Comparison of ENCODE assay signal across 9 cellular contexts in the genomic region with DNA sequence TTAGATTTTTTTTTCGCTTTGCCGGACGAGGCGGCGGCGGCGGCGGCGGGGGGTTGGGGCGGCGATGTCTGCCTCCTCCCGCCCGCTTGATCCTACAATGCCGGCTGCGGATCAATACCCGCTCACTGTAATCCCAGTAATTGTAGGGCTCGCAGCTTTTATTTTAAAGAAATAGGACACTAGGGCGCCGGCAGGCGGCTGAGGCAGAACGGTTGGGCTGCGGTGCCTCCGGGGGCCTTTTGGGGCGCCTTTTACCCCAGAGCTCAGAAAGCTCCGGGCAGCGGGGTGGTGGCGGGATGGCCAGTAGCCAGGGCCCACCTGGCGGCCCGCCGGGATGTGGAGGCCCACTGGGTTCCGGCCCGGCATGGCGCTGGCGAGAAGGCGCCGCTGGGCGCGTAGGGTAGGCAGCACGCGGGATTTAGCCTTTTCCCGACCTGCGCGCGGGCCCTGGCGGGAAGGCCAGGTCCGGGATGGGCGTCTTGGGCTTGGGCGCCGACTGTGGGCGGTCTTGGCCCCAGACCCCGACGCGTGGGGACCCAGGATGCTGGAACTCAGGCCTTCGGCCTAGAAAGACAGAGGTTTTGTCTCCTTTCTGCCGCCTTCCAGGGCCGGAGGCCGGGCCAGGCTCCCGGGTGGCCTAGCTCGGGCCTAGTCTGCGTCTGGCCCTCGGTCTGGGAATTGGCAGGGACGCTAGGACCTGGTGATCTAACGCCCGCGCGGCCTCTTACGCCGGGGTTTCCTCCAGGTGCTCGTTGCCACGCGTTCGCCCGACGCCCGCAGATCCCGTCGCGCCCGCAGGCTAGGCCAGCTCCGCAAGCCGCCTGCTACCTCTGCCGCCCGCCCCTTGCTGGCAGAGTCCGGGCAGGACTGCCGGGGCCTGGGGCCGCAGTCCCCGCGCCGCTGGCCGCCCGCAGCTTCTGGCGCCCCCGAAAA. TPM values are rescaled to one million over a fixed set of nuclear protein-coding genes. Genes with fewer than 3 reads are reported as not detected.
DNase-seq lines count a peak whose midpoint lies in the region; ATAC-seq and TF ChIP-seq lines count a peak whose summit lies in the region.
"Had no signal": no experiment of that assay in that cellular context is flagged by ENCODE, and none has a peak within 500 bp of the region (broad histone marks: within the 10 kb centered on the region; RNA-seq: fewer than 3 reads in every experiment).

No MANE protein-coding gene starts in this region.

- no peak for TF ChIP-seq POLR2A in suprapubic skin (IDR thresholded peaks at IDR 0.05)

- H3K27me3 Mint-ChIP-seq in activated CD4-positive, alpha-beta memory T cell treated with anti-CD3 and anti-CD28 coated beads for 36 hours: peaks cover 72% of the 10 kb centered on the region
- peaks cover 84% of the 10 kb centered on the region for H3K27me3 Mint-ChIP-seq in activated CD4-positive, alpha-beta memory T cell treated with anti-CD3 and anti-CD28 coated beads, Interleukin-2, amount 10 ng/mL, durations not matched to agents 7 days and 5 days

- in situ Hi-C loops in brain microvascular endothelial cell (cut with HindIII; ENCODE audit: low pct_ligation_motif_present, low sequenced_read_pairs): no loop called here

- H3K27ac ChIP-seq in brain microvascular endothelial cell: no peak overlapping the region
- no peak overlapping the region for H3K27ac ChIP-seq in lower lobe of right lung
- no peak overlapping the region for H3K27ac ChIP-seq in suprapubic skin

- CTCF ChIA-PET in activated CD4-positive, alpha-beta memory T cell treated with anti-CD3 and anti-CD28 coated beads for 36 hours (lab: Charles Lee): interaction anchor here (0.8 to 4.4 kb wide), 3 partner anchors 12 to 26 kb away, joined by 4 to 18 read pairs (median 4); no protein-coding TSS in a partner anchor
- CTCF ChIA-PET in activated CD4-positive, alpha-beta memory T cell treated with anti-CD3 and anti-CD28 coated beads, Interleukin-2, amount 10 ng/mL, durations not matched to agents 7 days and 5 days (lab: Charles Lee): interaction anchor here (0.7 kb wide), 2 partner anchors 23 to 106 kb away, joined by 3 read pairs; no protein-coding TSS in a partner anchor

- TF ChIP-seq CTCF in brain microvascular endothelial cell (IDR thresholded peaks at IDR 0.05; ENCODE audit: low read depth, low read length, missing control alignments): peak; percentile 43
- TF ChIP-seq CTCF in lower lobe of right lung (IDR thresholded peaks at IDR 0.05): peak; percentile 14
- no peak for TF ChIP-seq CTCF in suprapubic skin (IDR thresholded peaks at IDR 0.05)

- H3K4me3 Mint-ChIP-seq in activated CD4-positive, alpha-beta memory T cell treated with anti-CD3 and anti-CD28 coated beads for 36 hours: peak overlapping the region; percentile 50
- H3K4me3 Mint-ChIP-seq in activated CD4-positive, alpha-beta memory T cell treated with anti-CD3 and anti-CD28 coated beads, Interleukin-2, amount 10 ng/mL, durations not matched to agents 7 days and 5 days: no peak overlapping the region

- H3K27ac Mint-ChIP-seq in activated CD4-positive, alpha-beta memory T cell treated with anti-CD3 and anti-CD28 coated beads for 36 hours: no peak overlapping the region
- H3K27ac Mint-ChIP-seq in activated CD4-positive, alpha-beta memory T cell treated with anti-CD3 and anti-CD28 coated beads, Interleukin-2, amount 10 ng/mL, durations not matched to agents 7 days and 5 days: no peak overlapping the region
- H3K27ac Mint-ChIP-seq: activated CD4-positive, alpha-beta T cell treated with anti-CD3 and anti-CD28 coated beads, Interleukin-2, amount 10 ng/mL, durations not matched to agents 24 days and 14 days had no signal

- intact Hi-C loops in activated CD4-positive, alpha-beta memory T cell treated with anti-CD3 and anti-CD28 coated beads for 36 hours (cut with micrococcal nuclease): loop anchor here (2.0 kb wide), 1 partner anchor 25 kb away; no protein-coding TSS in a partner anchor
- intact Hi-C loops in lower lobe of right lung (cut with DNase I): no loop called here

- H3K4me1 ChIP-seq in lower lobe of right lung (peaks cover 30% of the 10 kb centered on the region), suprapubic skin (peaks cover 30% of the 10 kb centered on the region)

- no peak for DNase-seq in activated CD4-positive, alpha-beta memory T cell treated with anti-CD3 and anti-CD28 coated beads for 36 hours
- DNase-seq in activated CD4-positive, alpha-beta memory T cell treated with anti-CD3 and anti-CD28 coated beads, Interleukin-2, amount 10 ng/mL, durations not matched to agents 7 days and 5 days: no peak
- DNase-seq in brain microvascular endothelial cell (no peak), lower lobe of right lung (no peak), suprapubic skin (ENCODE audit: low spot score in 2 of 2) (no peak), HUDEP-2 (lab: John Stamatoyannopoulos, UW; ENCODE audit: unreplicated experiment in 76 of 76) (no peak), SW 1271 (lab: John Stamatoyannopoulos, UW) (no peak)

- no peaks in the 10 kb centered on the region for H3K9me3 Mint-ChIP-seq in activated CD4-positive, alpha-beta memory T cell treated with anti-CD3 and anti-CD28 coated beads for 36 hours
- no peaks in the 10 kb centered on the region for H3K9me3 Mint-ChIP-seq in activated CD4-positive, alpha-beta memory T cell treated with anti-CD3 and anti-CD28 coated beads, Interleukin-2, amount 10 ng/mL, durations not matched to agents 7 days and 5 days
- H3K9me3 Mint-ChIP-seq: activated CD4-positive, alpha-beta T cell treated with anti-CD3 and anti-CD28 coated beads, Interleukin-2, amount 10 ng/mL, durations not matched to agents 24 days and 14 days had no signal

- 3% methylated on average over 28 of the region's 93 CpGs for WGBS in suprapubic skin

- H3K9me3 ChIP-seq in lower lobe of right lung (no peaks in the 10 kb centered on the region), suprapubic skin (no peaks in the 10 kb centered on the region)

- ATAC-seq in lower lobe of right lung (peak; percentile 34 to 56), GM21786 (IDR thresholded peaks at IDR 0.05; ENCODE audit: unreplicated experiment) (no peak)

- H3K4me3 ChIP-seq in brain microvascular endothelial cell (ENCODE audit: low read depth, low read length) (no peak overlapping the region), lower lobe of right lung (peak overlapping the region; percentile 38), suprapubic skin (peak overlapping the region; percentile 39)

- H3K27me3 ChIP-seq in brain microvascular endothelial cell (replicated peaks) (peaks cover 68% of the 10 kb centered on the region), lower lobe of right lung (ENCODE audit: low read depth) (peaks cover 100% of the 10 kb centered on the region), suprapubic skin (peaks cover 95% of the 10 kb centered on the region)

- no peaks in the 10 kb centered on the region for H3K36me3 ChIP-seq in brain microvascular endothelial cell (replicated peaks)
- H3K36me3 ChIP-seq in lower lobe of right lung: no peaks in the 10 kb centered on the region
- no peaks in the 10 kb centered on the region for H3K36me3 ChIP-seq in suprapubic skin

- H3K36me3 Mint-ChIP-seq in activated CD4-positive, alpha-beta memory T cell treated with anti-CD3 and anti-CD28 coated beads for 36 hours: peaks cover 3% of the 10 kb centered on the region
- no peaks in the 10 kb centered on the region for H3K36me3 Mint-ChIP-seq in activated CD4-positive, alpha-beta memory T cell treated with anti-CD3 and anti-CD28 coated beads, Interleukin-2, amount 10 ng/mL, durations not matched to agents 7 days and 5 days (ENCODE audit: low read depth)

- no peak for TF ChIP-seq EP300 in suprapubic skin (IDR thresholded peaks at IDR 0.05)

- peaks cover 18% of the 10 kb centered on the region for H3K4me1 Mint-ChIP-seq in activated CD4-positive, alpha-beta memory T cell treated with anti-CD3 and anti-CD28 coated beads for 36 hours (ENCODE audit: low read depth)
- peaks cover 14% of the 10 kb centered on the region for H3K4me1 Mint-ChIP-seq in activated CD4-positive, alpha-beta memory T cell treated with anti-CD3 and anti-CD28 coated beads, Interleukin-2, amount 10 ng/mL, durations not matched to agents 7 days and 5 days

- POLR2A ChIA-PET in activated CD4-positive, alpha-beta memory T cell treated with anti-CD3 and anti-CD28 coated beads for 36 hours (lab: Charles Lee): interaction anchor here (0.6 kb wide), 1 partner anchor 27 kb away, joined by 3 read pairs; no protein-coding TSS in a partner anchor
- POLR2A ChIA-PET in activated CD4-positive, alpha-beta memory T cell treated with anti-CD3 and anti-CD28 coated beads, Interleukin-2, amount 10 ng/mL, durations not matched to agents 7 days and 5 days (lab: Charles Lee): no interaction called here

RNA-seq across cellular contexts. Expression of a gene that starts 15.5 kb away (rescaled TPM):
- total RNA-seq in activated CD4-positive, alpha-beta memory T cell treated with anti-CD3 and anti-CD28 coated beads for 36 hours: not detected
- not detected for total RNA-seq in activated CD4-positive, alpha-beta memory T cell treated with anti-CD3 and anti-CD28 coated beads, Interleukin-2, amount 10 ng/mL, durations not matched to agents 7 days and 5 days
- total RNA-seq in lower lobe of right lung (not detected), suprapubic skin (under 1 TPM in 1 of 4 donors, not detected in 3; 0.29 TPM)
- total RNA-seq: activated CD4-positive, alpha-beta T cell treated with anti-CD3 and anti-CD28 coated beads, Interleukin-2, amount 10 ng/mL, durations not matched to agents 24 days and 14 days had no signal

Comparison
In these comparisons a context has a peak if more than half of its experiments do, and no peak if none do; other contexts are left out.
1. CTCF ChIP-seq: peak in brain microvascular endothelial cell (single experiment) and lower lobe of right lung (single experiment); none in suprapubic skin (0 of 2).